ENCODE assay signal across 8 cellular contexts in genomic region chr17:65797809-65798208, GRCh38.
DNase-seq lines count a peak whose midpoint lies in the region; ATAC-seq and TF ChIP-seq lines count a peak whose summit lies in the region.

No MANE protein-coding gene starts in this region.

- H2AFZ ChIP-seq in GM23248 = no peak overlapping the region

- H3K27me3 ChIP-seq in GM23248 (replicated peaks; ENCODE audit: insufficient read depth) (no peaks in the 10 kb centered on the region), foreskin keratinocyte (peaks cover 5% of the 10 kb centered on the region)

- no peaks in the 10 kb centered on the region for H3K9me2 ChIP-seq in GM23248 (ENCODE audit: insufficient read depth)

- H3K9me3 ChIP-seq in GM23248 (ENCODE audit: low read depth) = peaks cover 5% of the 10 kb centered on the region

- DNase-seq in GM23248 (peak; percentile 23), T-helper 9 cell (peak; percentile 7), foreskin keratinocyte (no peak), caudate nucleus (lab: John Stamatoyannopoulos, UW) (no peak), amniotic stem cell (lab: John Stamatoyannopoulos, UW) (no peak), activated gamma-delta T cell treated with Interleukin-2 at 50 U/mL for 16 hours (no peak)

- in situ Hi-C loops in GM23248 (cut with MboI) = loop anchor here (25.0 kb wide), 1 partner anchor 511 kb away; no protein-coding TSS in a partner anchor

- H4K20me1 ChIP-seq in GM23248 (ENCODE audit: insufficient read depth) = no peaks in the 10 kb centered on the region

- 64 to 67% methylated on average over 3 of the region's 3 CpGs for WGBS in GM23248 (ENCODE audit: low coverage in 1 of 2, low lambda C conversion rate in 2 of 2, missing lambda C conversion rate in 2 of 2), 2 experiments

- no peaks in the 10 kb centered on the region for H3K36me3 ChIP-seq in GM23248 (ENCODE audit: low read depth)

- ATAC-seq in foreskin keratinocyte = no peak
- ATAC-seq in HG03095 (IDR thresholded peaks at IDR 0.05; ENCODE audit: unreplicated experiment) = no peak

- H3K79me2 ChIP-seq in GM23248 (ENCODE audit: insufficient read depth) = no peaks in the 10 kb centered on the region

- H3K27ac ChIP-seq in C4-2B = no peak overlapping the region
- no peak overlapping the region for H3K27ac ChIP-seq in GM23248
- H3K27ac ChIP-seq in foreskin keratinocyte = no peak overlapping the region
- no peak overlapping the region for H3K27ac ChIP-seq in caudate nucleus (ENCODE audit: low read depth, low read length)

- TF ChIP-seq CTCF in C4-2B (conservative IDR thresholded peaks at IDR 0.05) (peak; percentile 43), foreskin keratinocyte (conservative IDR thresholded peaks at IDR 0.05) (peak; percentile 31)

- H3K9ac ChIP-seq in GM23248 = no peak overlapping the region

- H3K4me3 ChIP-seq in GM23248 = no peak overlapping the region

- no peak overlapping the region for H3K4me2 ChIP-seq in GM23248 (ENCODE audit: unreplicated experiment)

- H3F3A ChIP-seq in GM23248 (ENCODE audit: insufficient read depth) = no peaks in the 10 kb centered on the region

- no peaks in the 10 kb centered on the region for H3K4me1 ChIP-seq in GM23248 (ENCODE audit: insufficient read depth)
- H3K4me1 ChIP-seq in foreskin keratinocyte = no peaks in the 10 kb centered on the region

Comparison
In these comparisons a context has a peak if more than half of its experiments do, and no peak if none do; other contexts are left out.
1. DNase-seq: peak in GM23248 (single experiment) and T-helper 9 cell (single experiment); none in foreskin keratinocyte (0 of 2), caudate nucleus (0 of 61), amniotic stem cell (single experiment) and activated gamma-delta T cell treated with Interleukin-2 at 50 U/mL for 16 hours (single experiment).